Comparison of ENCODE assay signal across 8 cellular contexts in genomic region chr17:27332485-27333409, GRCh38. TPM values are rescaled to one million over a fixed set of nuclear protein-coding genes. Genes with fewer than 3 reads are reported as not detected.
A peak's percentile ranks its signal among the peaks of the same experiment; 100 is the strongest.
DNase-seq lines count a peak whose midpoint lies in the region; ATAC-seq and TF ChIP-seq lines count a peak whose summit lies in the region.

No MANE protein-coding gene starts in this region.

- peak; percentile 81 for TF ChIP-seq CTCF in PC-9 (conservative IDR thresholded peaks at IDR 0.05)

- no peaks in the 10 kb centered on the region for H4K20me1 ChIP-seq in PC-9 (ENCODE audit: insufficient read depth)

- H3K4me3 Mint-ChIP-seq in activated T-cell treated with anti-CD3 and anti-CD28 coated beads, Interleukin-2, amount 50 U/mL, for 4 hours, result peak overlapping the region; percentile 81

- no peaks in the 10 kb centered on the region for H3K27me3 Mint-ChIP-seq in activated T-cell treated with anti-CD3 and anti-CD28 coated beads, Interleukin-2, amount 50 U/mL, for 4 hours (ENCODE audit: low read depth)

- peaks cover 20% of the 10 kb centered on the region; the same call in 1 of the 2 replicates for H3F3A ChIP-seq in PC-9 (ENCODE audit: insufficient read depth, low read depth)

- no peaks in the 10 kb centered on the region for H3K9me2 ChIP-seq in PC-9 (ENCODE audit: insufficient read depth)

- no peaks in the 10 kb centered on the region for H3K27me3 ChIP-seq in PC-9 (ENCODE audit: insufficient read depth, low read depth)

- POLR2A ChIA-PET in PC-9 (lab: Charles Lee; ENCODE audit: unreplicated experiment), result interaction anchor here (0.5 kb wide), 1 partner anchor 36 kb away, joined by 6 read pairs; no protein-coding TSS in a partner anchor

- H2AFZ ChIP-seq in PC-9, result peak overlapping the region; percentile 79

- H3K4me3 ChIP-seq in PC-9, result peak overlapping the region; percentile 62

- DNase-seq in DMS153 (lab: John Stamatoyannopoulos, UW), result peak; percentile 98
- DNase-seq in HuH-7.5 (ENCODE audit: low spot score), result peak; percentile 88
- DNase-seq in PC-9, result peak; percentile 96 to 98
- peak; percentile 84 for DNase-seq in activated T-cell treated with anti-CD3 and anti-CD28 coated beads, Interleukin-2, amount 50 U/mL, for 4 hours
- peak; percentile 98 for DNase-seq in myocyte (ENCODE audit: low read depth)
- DNase-seq in stimulated activated CD8-positive, alpha-beta memory T cell treated with anti-CD3 and anti-CD28 coated beads, Interleukin-7, amount 100 ng/mL, for 4 hours (ENCODE audit: low read depth in 2 of 2), result peak; percentile 78 to 86

- H3K4me1 ChIP-seq in PC-9 (replicated peaks; ENCODE audit: insufficient read depth), result peaks cover 24% of the 10 kb centered on the region

- H3K9me3 ChIP-seq in PC-9 (ENCODE audit: insufficient read depth, low read depth), result no peaks in the 10 kb centered on the region

- no peaks in the 10 kb centered on the region for H3K36me3 Mint-ChIP-seq in activated T-cell treated with anti-CD3 and anti-CD28 coated beads, Interleukin-2, amount 50 U/mL, for 4 hours (ENCODE audit: insufficient read depth)

- CTCF ChIA-PET in PC-9 (lab: Charles Lee), result interaction anchor here (0.6 to 1.3 kb wide), 8 partner anchors 38 to 512 kb away, joined by 3 to 26 read pairs (median 6); no protein-coding TSS in a partner anchor

- no peaks in the 10 kb centered on the region for H3K36me3 ChIP-seq in PC-9 (ENCODE audit: low read depth)

- peak overlapping the region; percentile 76 for H3K27ac ChIP-seq in PC-9

- no TSS peak for BruUV-seq in PC-9 (replicated peaks; lab: Mats Ljungman, UMichigan)

- peak overlapping the region; percentile 85 for H3K4me2 ChIP-seq in PC-9

- H3K9me3 Mint-ChIP-seq in activated T-cell treated with anti-CD3 and anti-CD28 coated beads, Interleukin-2, amount 50 U/mL, for 4 hours, result no peaks in the 10 kb centered on the region

- H3K4me1 Mint-ChIP-seq in activated T-cell treated with anti-CD3 and anti-CD28 coated beads, Interleukin-2, amount 50 U/mL, for 4 hours (ENCODE audit: low read depth), result peaks cover 21% of the 10 kb centered on the region

- intact Hi-C loops in PC-9 (cut with micrococcal nuclease; ENCODE audit: unreplicated experiment), result loop anchor here (1.0 to 5.0 kb wide), 6 partner anchors 40 to 270 kb away; partner anchors contain the start of gene WSB1

- H3K79me2 ChIP-seq in PC-9 (ENCODE audit: low read depth), result no peaks in the 10 kb centered on the region

- ATAC-seq in GM21528 (IDR thresholded peaks at IDR 0.05; ENCODE audit: low FRiP score, unreplicated experiment) (peak; percentile 83), esophagus mucosa (peak; percentile 94)
- ATAC-seq in activated T-cell treated with anti-CD3 and anti-CD28 coated beads, Interleukin-2, amount 50 U/mL, for 4 hours, result peak; percentile 89

RNA-seq across cellular contexts. Expression of gene WSB1, which starts 38.8 kb away (rescaled TPM):
- total RNA-seq in PC-9 (2021) (66.2 and 101 TPM in 2 replicates), esophagus mucosa (79.4 TPM), myocyte (128 and 134 TPM in 2 replicates)
- total RNA-seq in activated T-cell treated with anti-CD3 and anti-CD28 coated beads, Interleukin-2, amount 50 U/mL, for 4 hours, result 10 to 100 TPM; 65.9 to 76.9 (median 73.2) TPM
- polyA plus RNA-seq in myocyte (2012), result 85.8 TPM

Comparison
In these comparisons a context has a peak if more than half of its experiments do, and no peak if none do; other contexts are left out.
1. Peak in every context shown above with its lines: DNase-seq, ATAC-seq, H3K4me3 ChIP-seq and H3K27ac ChIP-seq.